Comparison of ENCODE assay signal across 8 cellular contexts in genomic region chr14:21039059-21039422, GRCh38. TPM values are rescaled to one million over a fixed set of nuclear protein-coding genes. Genes with fewer than 3 reads are reported as not detected.
DNase-seq lines count a peak whose midpoint lies in the region; ATAC-seq and TF ChIP-seq lines count a peak whose summit lies in the region.

No MANE protein-coding gene starts in this region.

- H3K36me3 Mint-ChIP-seq in CD14-positive monocyte: no peaks in the 10 kb centered on the region

- H2AFZ ChIP-seq in parathyroid adenoma (peak overlapping the region; percentile 61), PC-3 (ENCODE audit: low read length) (no peak overlapping the region)

- no peak overlapping the region for H3K4me3 Mint-ChIP-seq in CD14-positive monocyte

- H3K4me3 ChIP-seq in parathyroid adenoma (ENCODE audit: low read depth, low read length) (no peak overlapping the region), PC-3 (ENCODE audit: low read length) (no peak overlapping the region)

- H3K9me2 ChIP-seq in PC-3 (replicated peaks; ENCODE audit: low read length): no peaks in the 10 kb centered on the region

- no peak for TF ChIP-seq CTCF in VCaP (conservative IDR thresholded peaks at IDR 0.05)
- no peak for TF ChIP-seq CTCF in parathyroid adenoma (IDR thresholded peaks at IDR 0.05)
- no peak for TF ChIP-seq CTCF in CD14-positive monocyte (IDR thresholded peaks at IDR 0.05)
- TF ChIP-seq CTCF in PC-3 (conservative IDR thresholded peaks at IDR 0.05; ENCODE audit: low read depth, low read length): no peak

- no peaks in the 10 kb centered on the region for H4K20me1 ChIP-seq in PC-3 (ENCODE audit: low read length)

- no peaks in the 10 kb centered on the region for H3K79me2 ChIP-seq in parathyroid adenoma
- H3K79me2 ChIP-seq in PC-3 (ENCODE audit: low read length): no peaks in the 10 kb centered on the region

- H3K36me3 ChIP-seq in parathyroid adenoma (ENCODE audit: control insufficient read depth, insufficient read depth, low read length): no peaks in the 10 kb centered on the region
- H3K36me3 ChIP-seq in PC-3 (ENCODE audit: low read depth, low read length): no peaks in the 10 kb centered on the region

- peaks cover 66% of the 10 kb centered on the region for H3K4me1 ChIP-seq in parathyroid adenoma
- no peaks in the 10 kb centered on the region for H3K4me1 ChIP-seq in PC-3 (ENCODE audit: insufficient read depth, low read length)

- CTCF ChIA-PET in PC-3 (lab: Charles Lee): interaction anchor here (0.6 kb wide), 1 partner anchor 56 kb away, joined by 3 read pairs; no protein-coding TSS in a partner anchor

- peaks cover 8% of the 10 kb centered on the region for H3K4me1 Mint-ChIP-seq in CD14-positive monocyte

- intact Hi-C loops in cardiac septum (cut with DNase I) (loop anchor here (5.0 kb wide), 1 partner anchor 342 kb away; no protein-coding TSS in a partner anchor), CD14-positive monocyte (cut with micrococcal nuclease) (no loop called here), PC-3 (cut with micrococcal nuclease) (no loop called here)

- H3K27ac ChIP-seq in VCaP (0 out of 2 replicates have a peak overlapping the region, but pooled peaks have one; percentile 11), parathyroid adenoma (peak overlapping the region; percentile 87), PC-3 (ENCODE audit: low read length) (no peak overlapping the region)

- H3K9me3 Mint-ChIP-seq in CD14-positive monocyte: peaks cover 0 to 2% (median 0%) of the 10 kb centered on the region in 7 donors

- BruUV-seq in PC-3 (replicated peaks; lab: Mats Ljungman, UMichigan): no TSS peak

- H3K27me3 ChIP-seq in parathyroid adenoma (ENCODE audit: control insufficient read depth, insufficient read depth, low read length): no peaks in the 10 kb centered on the region
- peaks cover 42% of the 10 kb centered on the region for H3K27me3 ChIP-seq in PC-3 (ENCODE audit: low read length)

- POLR2A ChIA-PET in PC-3 (lab: Charles Lee; ENCODE audit: unreplicated experiment): no interaction called here

- no peaks in the 10 kb centered on the region for H3K9me3 ChIP-seq in parathyroid adenoma (ENCODE audit: control insufficient read depth, low read length)
- no peaks in the 10 kb centered on the region for H3K9me3 ChIP-seq in PC-3 (ENCODE audit: low read length)

- H3F3A ChIP-seq in PC-3 (ENCODE audit: low read length, unreplicated experiment): no peaks in the 10 kb centered on the region

- H3K4me2 ChIP-seq in parathyroid adenoma (ENCODE audit: low read length) (peak overlapping the region; percentile 32), PC-3 (ENCODE audit: low read length) (no peak overlapping the region)

- H3K27ac Mint-ChIP-seq in CD14-positive monocyte: no peak overlapping the region

- DNase-seq in DMS 273 (lab: John Stamatoyannopoulos, UW; ENCODE audit: unreplicated experiment) (peak; percentile 90), cardiac septum (ENCODE audit: low spot score) (peak; percentile 90), CD14-positive monocyte (ENCODE audit: low spot score) (no peak), PC-3 (no peak), amniotic stem cell (lab: John Stamatoyannopoulos, UW) (no peak), NCI-H187 treated with DMSO at 0.1 percent for 48 hours (lab: John Stamatoyannopoulos, UW) (no peak)

- H3K27me3 Mint-ChIP-seq in CD14-positive monocyte (ENCODE audit: low read depth in 3 of 3): peaks cover 4 to 10% (median 5%) of the 10 kb centered on the region in 3 donors

- H3K9ac ChIP-seq in parathyroid adenoma (no peak overlapping the region), PC-3 (ENCODE audit: low read length) (no peak overlapping the region)

- ATAC-seq in PC-3: no peak

RNA-seq across cellular contexts. Expression of gene RNASE7, which starts 3.1 kb away (rescaled TPM):
- total RNA-seq in cardiac septum: not detected
- not detected for polyA plus RNA-seq in CD14-positive monocyte
- not detected in 2 replicates for total RNA-seq in PC-3 (2014; rRNA removed)

RNA-seq across cellular contexts. Expression of gene RNASE13, which starts 4.4 kb away (rescaled TPM):
- total RNA-seq in cardiac septum (not detected), PC-3 (2014; rRNA removed) (not detected in 2 replicates)
- polyA plus RNA-seq in CD14-positive monocyte: not detected

RNA-seq across cellular contexts. Expression of gene TPPP2, which starts 9.0 kb away (rescaled TPM):
- total RNA-seq in cardiac septum (0.73 TPM), PC-3 (2014; rRNA removed) (not detected in 2 replicates)
- polyA plus RNA-seq in CD14-positive monocyte: not detected

RNA-seq across cellular contexts. Expression of gene NDRG2, which starts 14.2 kb away (rescaled TPM):
- total RNA-seq in cardiac septum: 304 TPM
- 10 to 100 TPM in 1 of 2 donors, 1 to 10 TPM in 1; 6.8 to 11.1 TPM for polyA plus RNA-seq in CD14-positive monocyte
- 4.0 and 4.7 TPM in 2 replicates for total RNA-seq in PC-3 (2014; rRNA removed)

RNA-seq across cellular contexts. Expression of gene RNASE8, which starts 18.6 kb away (rescaled TPM):
- total RNA-seq in cardiac septum: not detected
- polyA plus RNA-seq in CD14-positive monocyte: not detected
- not detected in 2 replicates for total RNA-seq in PC-3 (2014; rRNA removed)

Comparison
In these comparisons a context has a peak if more than half of its experiments do, and no peak if none do; other contexts are left out.
1. DNase-seq: peak in DMS 273 (single experiment) and cardiac septum (single experiment); none in CD14-positive monocyte (single experiment), PC-3 (single experiment), amniotic stem cell (single experiment) and NCI-H187 treated with DMSO at 0.1 percent for 48 hours (single experiment).